Comparison of ENCODE assay signal across 9 cellular contexts in genomic region chr2:42105330-42106256, GRCh38. TPM values are rescaled to one million over a fixed set of nuclear protein-coding genes. Genes with fewer than 3 reads are reported as not detected.
DNase-seq lines count a peak whose midpoint lies in the region; ATAC-seq and TF ChIP-seq lines count a peak whose summit lies in the region.
"Had no signal": no experiment of that assay in that cellular context is flagged by ENCODE, and none has a peak within 500 bp of the region (broad histone marks: within the 10 kb centered on the region; RNA-seq: fewer than 3 reads in every experiment).

No MANE protein-coding gene starts in this region.

- H3K4me1 ChIP-seq in CD8-positive, alpha-beta memory T cell (ENCODE audit: insufficient read depth, low read length), result peaks cover 94% of the 10 kb centered on the region
- peaks cover 30% of the 10 kb centered on the region for H3K4me1 ChIP-seq in left ventricle myocardium inferior

- no peaks in the 10 kb centered on the region for H3K9me3 ChIP-seq in CD8-positive, alpha-beta memory T cell (ENCODE audit: low read length)
- H3K9me3 ChIP-seq in KOPT-K1 (ENCODE audit: insufficient read depth, low read length, poor library complexity, severe bottlenecking), result peaks cover 4% of the 10 kb centered on the region
- H3K9me3 ChIP-seq in left ventricle myocardium inferior (replicated peaks), result peaks cover 2% of the 10 kb centered on the region
- H3K9me3 ChIP-seq: tibial artery had no signal

- peak overlapping the region; percentile 65 for H3K4me3 ChIP-seq in CD8-positive, alpha-beta memory T cell (ENCODE audit: low read length)
- H3K4me3 ChIP-seq in left ventricle myocardium inferior, result no peak overlapping the region
- H3K4me3 ChIP-seq: tibial artery had no signal

- H3K36me3 Mint-ChIP-seq in CD8-positive, alpha-beta memory T cell, result no peaks in the 10 kb centered on the region
- peaks cover 1% of the 10 kb centered on the region for H3K36me3 Mint-ChIP-seq in activated CD8-positive, alpha-beta T cell treated with anti-CD3 and anti-CD28 coated beads, Interleukin-2, amount 10 ng/mL, durations not matched to agents 7 days and 5 days (ENCODE audit: low read depth)

- no peak overlapping the region for H3K4me3 Mint-ChIP-seq in CD8-positive, alpha-beta memory T cell
- no peak overlapping the region for H3K4me3 Mint-ChIP-seq in activated CD8-positive, alpha-beta T cell treated with anti-CD3 and anti-CD28 coated beads, Interleukin-2, amount 10 ng/mL, durations not matched to agents 7 days and 5 days

- CTCF ChIA-PET in CD8-positive, alpha-beta memory T cell (lab: Charles Lee), result interaction anchor here (0.6 to 5.2 kb wide), 21 partner anchors 9 to 218 kb away, joined by 3 to 31 read pairs (median 4); no protein-coding TSS in a partner anchor
- CTCF ChIA-PET in activated CD8-positive, alpha-beta T cell treated with anti-CD3 and anti-CD28 coated beads, Interleukin-2, amount 10 ng/mL, durations not matched to agents 7 days and 5 days (lab: Charles Lee), result interaction anchor here (0.6 to 4.2 kb wide), 16 partner anchors 10 to 223 kb away, joined by 3 to 29 read pairs (median 12); no protein-coding TSS in a partner anchor
- CTCF ChIA-PET in HEK293T (lab: Yijun Ruan, JAX), result interaction anchor here (1.4 kb wide), 1 partner anchor 9 kb away, joined by 4 read pairs; no protein-coding TSS in a partner anchor

- peak overlapping the region; percentile 76 for H3K27ac ChIP-seq in CD8-positive, alpha-beta memory T cell (ENCODE audit: low read depth, low read length)
- peak overlapping the region; percentile 37 for H3K27ac ChIP-seq in KOPT-K1 (ENCODE audit: low read depth, low read length, poor library complexity, severe bottlenecking)
- H3K27ac ChIP-seq in left ventricle myocardium inferior (replicated peaks), result peak overlapping the region; percentile 56
- H3K27ac ChIP-seq: tibial artery had no signal

- peaks cover 2 to 25% (median 2%) of the 10 kb centered on the region in 3 donors for H3K4me1 Mint-ChIP-seq in CD8-positive, alpha-beta memory T cell
- H3K4me1 Mint-ChIP-seq in activated CD8-positive, alpha-beta T cell treated with anti-CD3 and anti-CD28 coated beads, Interleukin-2, amount 10 ng/mL, durations not matched to agents 7 days and 5 days (ENCODE audit: low read depth), result peaks cover 15% of the 10 kb centered on the region

- TF ChIP-seq CTCF in left ventricle myocardium inferior (IDR thresholded peaks at IDR 0.05; ENCODE audit: borderline replicate concordance), result no peak

- peaks cover 0 to 2% (median 0%) of the 10 kb centered on the region in 5 donors for H3K9me3 Mint-ChIP-seq in CD8-positive, alpha-beta memory T cell
- H3K9me3 Mint-ChIP-seq in activated CD8-positive, alpha-beta T cell treated with anti-CD3 and anti-CD28 coated beads, Interleukin-2, amount 10 ng/mL, durations not matched to agents 7 days and 5 days (ENCODE audit: insufficient read depth), result no peaks in the 10 kb centered on the region

- peak; percentile 41 for ATAC-seq in GM21381 (IDR thresholded peaks at IDR 0.05; ENCODE audit: unreplicated experiment)
- peak; percentile 64 for ATAC-seq in activated CD8-positive, alpha-beta T cell treated with anti-CD3 and anti-CD28 coated beads, Interleukin-2, amount 10 ng/mL, durations not matched to agents 7 days and 5 days

- intact Hi-C loops in left ventricle myocardium inferior (cut with micrococcal nuclease), result no loop called here

- POLR2A ChIA-PET in CD8-positive, alpha-beta memory T cell (lab: Charles Lee), result interaction anchor here (0.5 to 2.4 kb wide), 14 partner anchors 9 to 1030 kb away, joined by 3 to 62 read pairs (median 4); no protein-coding TSS in a partner anchor
- POLR2A ChIA-PET in activated CD8-positive, alpha-beta T cell treated with anti-CD3 and anti-CD28 coated beads, Interleukin-2, amount 10 ng/mL, durations not matched to agents 7 days and 5 days (lab: Charles Lee), result interaction anchor here (0.7 to 3.8 kb wide), 17 partner anchors 8 to 254 kb away, joined by 3 to 78 read pairs (median 7); partner anchors contain the start of gene EML4
- POLR2A ChIA-PET in HEK293T (lab: Yijun Ruan, JAX), result interaction anchor here (1.1 to 1.2 kb wide), 2 partner anchors 27 to 36 kb away, joined by 4 read pairs; no protein-coding TSS in a partner anchor

- no peaks in the 10 kb centered on the region for H3K36me3 ChIP-seq in CD8-positive, alpha-beta memory T cell (ENCODE audit: insufficient read depth, low read length)
- H3K36me3 ChIP-seq in KOPT-K1 (ENCODE audit: insufficient read depth, low read length) (no peaks in the 10 kb centered on the region), left ventricle myocardium inferior (no peaks in the 10 kb centered on the region)
- H3K36me3 ChIP-seq: tibial artery had no signal

- H3K27me3 ChIP-seq in CD8-positive, alpha-beta memory T cell (ENCODE audit: insufficient read depth, low read length, poor library complexity, severe bottlenecking), result no peaks in the 10 kb centered on the region
- no peaks in the 10 kb centered on the region for H3K27me3 ChIP-seq in left ventricle myocardium inferior (ENCODE audit: low read depth)
- H3K27me3 ChIP-seq: tibial artery had no signal

- H3K27me3 Mint-ChIP-seq in CD8-positive, alpha-beta memory T cell, result peaks cover 0 to 2% of the 10 kb centered on the region in 2 donors
- no peaks in the 10 kb centered on the region for H3K27me3 Mint-ChIP-seq in activated CD8-positive, alpha-beta T cell treated with anti-CD3 and anti-CD28 coated beads, Interleukin-2, amount 10 ng/mL, durations not matched to agents 7 days and 5 days (ENCODE audit: low read depth)

- no peak overlapping the region for H3K27ac Mint-ChIP-seq in CD8-positive, alpha-beta memory T cell
- H3K27ac Mint-ChIP-seq in activated CD8-positive, alpha-beta T cell treated with anti-CD3 and anti-CD28 coated beads, Interleukin-2, amount 10 ng/mL, durations not matched to agents 7 days and 5 days, result no peak overlapping the region

- peak; percentile 60 to 90 (median 82) for DNase-seq in CD8-positive, alpha-beta memory T cell
- DNase-seq in activated CD8-positive, alpha-beta T cell treated with anti-CD3 and anti-CD28 coated beads, Interleukin-2, amount 10 ng/mL, durations not matched to agents 7 days and 5 days, result peak; percentile 94
- DNase-seq in left ventricle myocardium inferior (peak; percentile 29), NCI-H1694 treated with DMSO at 0.1 percent for 48 hours (lab: John Stamatoyannopoulos, UW) (no peak), HEK293T (ENCODE audit: extremely low spot score) (no peak)
- peak in 2 of 3 donors; percentile 61 to 64 for DNase-seq in stimulated activated CD4-positive, alpha-beta T cell treated with anti-CD3 and anti-CD28 coated beads, TNF-alpha, amount 100 ng/mL, for 48 hours (ENCODE audit: low read depth in 3 of 3)

TF ChIP-seq in HEK293T, 16 proteins besides CTCF, POLR2A, EP300 and RAD21:
- TF ChIP-seq HDGF (IDR thresholded peaks at IDR 0.05; ENCODE audit: borderline replicate concordance) (no peak), PKNOX1 (IDR thresholded peaks at IDR 0.05) (no peak), TARDBP (IDR thresholded peaks at IDR 0.05) (no peak), CTBP1 (IDR thresholded peaks at IDR 0.05; ENCODE audit: borderline replicate concordance) (no peak), FOXK2 (IDR thresholded peaks at IDR 0.05) (no peak), ARNT (IDR thresholded peaks at IDR 0.05) (no peak), FOXM1 (IDR thresholded peaks at IDR 0.05; ENCODE audit: borderline replicate concordance) (no peak), SUZ12 (IDR thresholded peaks at IDR 0.05) (no peak), ZNF384 (IDR thresholded peaks at IDR 0.05) (no peak), FOXA1 (IDR thresholded peaks at IDR 0.05) (no peak), LEF1 (IDR thresholded peaks at IDR 0.05; ENCODE audit: borderline replicate concordance) (no peak), BHLHE40 (IDR thresholded peaks at IDR 0.05; ENCODE audit: borderline replicate concordance) (no peak), NFRKB (IDR thresholded peaks at IDR 0.05) (no peak), ELF4 (IDR thresholded peaks at IDR 0.05) (no peak), SP1 (IDR thresholded peaks at IDR 0.05) (no peak), L3MBTL2 (conservative IDR thresholded peaks at IDR 0.05) (no peak)

RNA-seq across cellular contexts. Expression of gene PKDCC, which starts 57.8 kb away (rescaled TPM):
- under 1 TPM in 1 of 2 experiments, not detected in 1; 0.28 TPM for total RNA-seq in CD8-positive, alpha-beta memory T cell
- 0.78 TPM for polyA plus RNA-seq in CD8-positive, alpha-beta memory T cell
- not detected for total RNA-seq in activated CD8-positive, alpha-beta T cell treated with anti-CD3 and anti-CD28 coated beads, Interleukin-2, amount 10 ng/mL, durations not matched to agents 7 days and 5 days
- total RNA-seq in left ventricle myocardium inferior, result 88.7 TPM

Comparison
In these comparisons a context has a peak if more than half of its experiments do, and no peak if none do; other contexts are left out.
1. DNase-seq: peak in CD8-positive, alpha-beta memory T cell (5 of 5), activated CD8-positive, alpha-beta T cell treated with anti-CD3 and anti-CD28 coated beads, Interleukin-2, amount 10 ng/mL, durations not matched to agents 7 days and 5 days (single experiment), left ventricle myocardium inferior (single experiment) and stimulated activated CD4-positive, alpha-beta T cell treated with anti-CD3 and anti-CD28 coated beads, TNF-alpha, amount 100 ng/mL, for 48 hours (2 of 3); none in NCI-H1694 treated with DMSO at 0.1 percent for 48 hours (single experiment) and HEK293T (single experiment).
2. RNA of gene PKDCC, which starts 57.8 kb away (total RNA-seq): 88.7 TPM in left ventricle myocardium inferior (single experiment); 0.28 TPM in CD8-positive, alpha-beta memory T cell and not detected in activated CD8-positive, alpha-beta T cell treated with anti-CD3 and anti-CD28 coated beads, Interleukin-2, amount 10 ng/mL, durations not matched to agents 7 days and 5 days; every median in the first group is over 10 times any median in the second.
3. Peak in every context shown above with its lines, with median percentiles within 50 percentile points of each other: H3K27ac ChIP-seq.